Comparison of ENCODE assay signal across 8 cellular contexts in genomic region chr1:201114245-201115131, GRCh38. TPM values are rescaled to one million over a fixed set of nuclear protein-coding genes. Genes with fewer than 3 reads are reported as not detected.
DNase-seq lines count a peak whose midpoint lies in the region; ATAC-seq and TF ChIP-seq lines count a peak whose summit lies in the region.

No MANE protein-coding gene starts in this region.

- H3K79me2 ChIP-seq in OCI-LY3 (ENCODE audit: low read length) = no peaks in the 10 kb centered on the region

- peak overlapping the region; percentile 38; the same call in 1 of the 2 replicates for H3K9ac ChIP-seq in OCI-LY3 (ENCODE audit: low read length)

- DNase-seq in COLO829 (ENCODE audit: low spot score) = peak; percentile 96
- DNase-seq in HuH-7 (ENCODE audit: low spot score) = peak; percentile 97
- DNase-seq in activated T-cell treated with anti-CD3 and anti-CD28 coated beads for 4 hours = peak; percentile 59
- peak; percentile 32 for DNase-seq in epithelial cell of proximal tubule (ENCODE audit: low read depth)
- peak; percentile 92 for DNase-seq in mucosa of gallbladder (ENCODE audit: low spot score)
- peak; percentile 40 for DNase-seq in stimulated activated CD8-positive, alpha-beta memory T cell treated with anti-CD3 and anti-CD28 coated beads, Interleukin-4, amount 100 ng/mL, for 1 hour (ENCODE audit: low read depth in 2 of 2, low spot score in 1 of 2)

- H3K27me3 ChIP-seq in OCI-LY3 (ENCODE audit: low read depth, low read length) = peaks cover 12% of the 10 kb centered on the region; the same call in 1 of the 2 replicates

- H3K4me1 ChIP-seq in OCI-LY3 (ENCODE audit: low read length) = peaks cover 6% of the 10 kb centered on the region

- H3K4me2 ChIP-seq in OCI-LY3 (ENCODE audit: low read length) = peak overlapping the region; percentile 87

- H3K4me3 ChIP-seq in OCI-LY3 (ENCODE audit: low read length) (peak overlapping the region; percentile 59), epithelial cell of proximal tubule (ENCODE audit: low read depth, low read length) (peak overlapping the region; percentile 78)

- peak; percentile 82 for ATAC-seq in GM21423 (IDR thresholded peaks at IDR 0.05; ENCODE audit: unreplicated experiment)

- peak; percentile 85 for TF ChIP-seq CTCF in OCI-LY3 (IDR thresholded peaks at IDR 0.05; ENCODE audit: low read depth, low read length)
- TF ChIP-seq CTCF in epithelial cell of proximal tubule (conservative IDR thresholded peaks at IDR 0.05; ENCODE audit: low read depth, low read length) = peak; percentile 83

- no peaks in the 10 kb centered on the region for H4K20me1 ChIP-seq in OCI-LY3 (ENCODE audit: insufficient read depth, low read length)

- no peak overlapping the region for H3K27ac ChIP-seq in OCI-LY3 (ENCODE audit: low read length)

- peak overlapping the region; percentile 37; the same call in 1 of the 2 replicates for H2AFZ ChIP-seq in OCI-LY3 (ENCODE audit: low read depth, low read length)

- no peaks in the 10 kb centered on the region for H3K36me3 ChIP-seq in OCI-LY3 (replicated peaks; ENCODE audit: low read depth, low read length)

- no peaks in the 10 kb centered on the region for H3K9me3 ChIP-seq in OCI-LY3 (ENCODE audit: insufficient read depth, low read length)

RNA-seq across cellular contexts. Expression of gene CACNA1S, which starts 2.3 kb away (rescaled TPM):
- not detected in 2 replicates for total RNA-seq in epithelial cell of proximal tubule
- total RNA-seq in mucosa of gallbladder = not detected

RNA-seq across cellular contexts. Expression of gene ASCL5, which starts 12.5 kb away (rescaled TPM):
- total RNA-seq in epithelial cell of proximal tubule (not detected in 2 replicates), mucosa of gallbladder (0.12 TPM)

RNA-seq across cellular contexts. Expression of gene TMEM9, which starts 39.8 kb away (rescaled TPM):
- 85.1 and 126 TPM in 2 replicates for total RNA-seq in epithelial cell of proximal tubule
- total RNA-seq in mucosa of gallbladder = 72.8 TPM

Comparison
In these comparisons a context has a peak if more than half of its experiments do, and no peak if none do; other contexts are left out.
1. DNase-seq: peak in every context shown above with its lines; median percentile 97 in HuH-7; 96 in COLO829; 92 in mucosa of gallbladder; 59 in activated T-cell treated with anti-CD3 and anti-CD28 coated beads for 4 hours; 40 in stimulated activated CD8-positive, alpha-beta memory T cell treated with anti-CD3 and anti-CD28 coated beads, Interleukin-4, amount 100 ng/mL, for 1 hour; 32 in epithelial cell of proximal tubule.